ENCODE assay signal across 8 cellular contexts in the genomic region with DNA sequence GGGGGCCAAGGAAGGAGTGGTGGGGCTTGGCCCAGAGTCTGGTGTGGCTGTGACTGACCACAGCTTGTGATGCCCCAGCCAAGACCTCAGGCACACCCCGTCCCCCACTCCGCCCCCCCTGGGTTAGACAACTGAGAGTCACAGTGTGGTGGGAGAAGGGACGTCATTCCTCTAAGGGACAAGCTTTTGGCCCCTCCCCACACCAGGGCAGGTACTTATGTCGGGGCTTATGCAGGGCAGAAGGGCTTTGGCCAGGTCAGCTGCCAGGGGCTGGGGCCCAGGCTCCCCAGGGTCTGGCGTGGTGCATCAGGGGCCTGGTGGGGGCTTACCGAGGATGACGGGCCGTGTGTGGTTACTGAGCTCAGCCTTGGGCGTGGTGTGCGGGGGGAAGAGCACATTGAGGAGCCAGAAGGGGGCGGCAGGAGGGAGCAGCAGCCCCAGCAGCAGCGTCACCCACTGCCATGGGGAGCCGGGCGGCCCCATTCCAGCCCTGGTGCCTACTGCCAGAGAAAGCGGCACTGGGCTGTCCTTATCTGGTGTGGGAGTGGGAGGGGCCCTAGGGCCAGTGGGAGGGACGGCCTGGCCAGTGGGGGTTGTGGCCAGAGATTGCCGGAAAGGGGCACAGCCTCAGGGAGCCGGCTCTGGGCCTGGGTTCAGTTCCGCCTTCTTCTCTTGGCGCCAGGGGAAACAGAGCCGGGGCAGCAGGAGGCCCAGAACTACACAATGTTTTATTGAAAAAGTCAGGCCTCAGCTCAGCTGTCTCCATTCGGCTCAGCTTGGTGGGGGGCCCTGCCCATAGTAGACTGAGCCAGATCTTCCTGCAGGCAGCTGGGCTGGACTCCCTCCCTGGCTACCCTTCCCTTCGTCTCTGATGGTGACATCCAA. TPM values are rescaled to one million over a fixed set of nuclear protein-coding genes. Genes with fewer than 3 reads are reported as not detected.
DNase-seq lines count a peak whose midpoint lies in the region; ATAC-seq, FAIRE-seq and TF ChIP-seq lines count a peak whose summit lies in the region.

A gene with protein sequence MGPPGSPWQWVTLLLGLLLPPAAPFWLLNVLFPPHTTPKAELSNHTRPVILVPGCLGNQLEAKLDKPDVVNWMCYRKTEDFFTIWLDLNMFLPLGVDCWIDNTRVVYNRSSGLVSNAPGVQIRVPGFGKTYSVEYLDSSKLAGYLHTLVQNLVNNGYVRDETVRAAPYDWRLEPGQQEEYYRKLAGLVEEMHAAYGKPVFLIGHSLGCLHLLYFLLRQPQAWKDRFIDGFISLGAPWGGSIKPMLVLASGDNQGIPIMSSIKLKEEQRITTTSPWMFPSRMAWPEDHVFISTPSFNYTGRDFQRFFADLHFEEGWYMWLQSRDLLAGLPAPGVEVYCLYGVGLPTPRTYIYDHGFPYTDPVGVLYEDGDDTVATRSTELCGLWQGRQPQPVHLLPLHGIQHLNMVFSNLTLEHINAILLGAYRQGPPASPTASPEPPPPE (minus strand): TSS at position 502 of the 885 bp plus-strand sequence. CDS start 19 bp downstream, at position 483.

- H3K9me3 Mint-ChIP-seq in brain: no peaks in the 10 kb centered on the region

- H4K20me1 ChIP-seq in smooth muscle cell (ENCODE audit: low read depth): peaks cover 100% of the 10 kb centered on the region

- H3K9me3 ChIP-seq in smooth muscle cell (replicated peaks; ENCODE audit: low read depth): no peaks in the 10 kb centered on the region
- H3K9me3 ChIP-seq in small intestine (ENCODE audit: control insufficient read depth, low read depth): no peaks in the 10 kb centered on the region
- H3K9me3 ChIP-seq in effector memory CD4-positive, alpha-beta T cell (ENCODE audit: control insufficient read depth, low read length): no peaks in the 10 kb centered on the region

- H3K27me3 ChIP-seq in layer of hippocampus (ENCODE audit: control insufficient read depth, insufficient read depth, low read length) (no peaks in the 10 kb centered on the region), smooth muscle cell (ENCODE audit: low read depth) (no peaks in the 10 kb centered on the region), small intestine (ENCODE audit: control insufficient read depth in 2 of 2, insufficient read depth in 2 of 2, low read length in 2 of 2) (no peaks in the 10 kb centered on the region)
- no peaks in the 10 kb centered on the region for H3K27me3 ChIP-seq in effector memory CD4-positive, alpha-beta T cell (replicated peaks; ENCODE audit: control insufficient read depth, insufficient read depth, low read length, poor library complexity, severe bottlenecking)

- 84% methylated on average over 20 of the region's 23 CpGs for WGBS in smooth muscle cell (ENCODE audit: low lambda C conversion rate)
- WGBS in small intestine, 3 donors: 42 to 53% (median 50%) methylated on average over 23 of the region's 23 CpGs

- H3K79me2 ChIP-seq in smooth muscle cell (ENCODE audit: low read depth): no peaks in the 10 kb centered on the region

- no peak for FAIRE-seq in small intestine (lab: Jason Lieb, UNC)

- H3K27ac ChIP-seq in layer of hippocampus (ENCODE audit: low read depth, low read length) (peak within 1 kb of the TSS; percentile 96), smooth muscle cell (ENCODE audit: low read depth) (no peak within 1 kb of the TSS), small intestine (ENCODE audit: low read depth in 1 of 2, low read length in 1 of 2) (peak within 1 kb of the TSS in 1 of 2 donors; percentile 53)
- H3K27ac ChIP-seq in effector memory CD4-positive, alpha-beta T cell (ENCODE audit: insufficient read depth, low read length, poor library complexity, severe bottlenecking): no peak within 1 kb of the TSS

- DNase-seq in NOMO-1 (lab: John Stamatoyannopoulos, UW; ENCODE audit: unreplicated experiment in 2 of 2) (peak; percentile 32 to 73), smooth muscle cell (lab: John Stamatoyannopoulos, UW; ENCODE audit: unreplicated experiment) (no peak), NCI-H524 (lab: John Stamatoyannopoulos, UW) (no peak), small intestine (no peak)
- no peak for DNase-seq in effector memory CD4-positive, alpha-beta T cell

- H3K36me3 ChIP-seq in smooth muscle cell (ENCODE audit: low read depth) (no peaks in the 10 kb centered on the region), small intestine (ENCODE audit: control insufficient read depth in 2 of 2, insufficient read depth in 2 of 2, low read length in 2 of 2) (peaks cover 0 to 2% of the 10 kb centered on the region in 2 donors)
- H3K36me3 ChIP-seq in effector memory CD4-positive, alpha-beta T cell (ENCODE audit: control insufficient read depth, insufficient read depth, low read length): peaks cover 22% of the 10 kb centered on the region

- peaks cover 20% of the 10 kb centered on the region for H3F3A ChIP-seq in smooth muscle cell (ENCODE audit: low read depth)

- peaks cover 16% of the 10 kb centered on the region for H3K4me1 Mint-ChIP-seq in brain

- no peak within 1 kb of the TSS for H3K4me2 ChIP-seq in smooth muscle cell

- no peak for ATAC-seq in HG03039 (IDR thresholded peaks at IDR 0.05; ENCODE audit: unreplicated experiment)

- H3K4me3 ChIP-seq in smooth muscle cell (no peak within 1 kb of the TSS), small intestine (ENCODE audit: low read depth in 1 of 2, low read length in 2 of 2) (no peak within 1 kb of the TSS)
- H3K4me3 ChIP-seq in effector memory CD4-positive, alpha-beta T cell (ENCODE audit: insufficient read depth, low read depth, low read length, poor library complexity, severe bottlenecking): no peak within 1 kb of the TSS

- H3K9ac ChIP-seq in smooth muscle cell (ENCODE audit: low read depth): no peak within 1 kb of the TSS

- H3K4me1 ChIP-seq in smooth muscle cell (ENCODE audit: low read depth) (no peaks in the 10 kb centered on the region), small intestine (ENCODE audit: control insufficient read depth in 2 of 2, insufficient read depth in 1 of 2, low read depth in 1 of 2, low read length in 1 of 2) (no peaks in the 10 kb centered on the region)
- peaks cover 18% of the 10 kb centered on the region for H3K4me1 ChIP-seq in effector memory CD4-positive, alpha-beta T cell (ENCODE audit: control insufficient read depth, insufficient read depth, low read length, poor library complexity, severe bottlenecking)

- no peak for TF ChIP-seq CTCF in brain (conservative IDR thresholded peaks at IDR 0.05)
- no peak for TF ChIP-seq CTCF in smooth muscle cell (IDR thresholded peaks at IDR 0.05; ENCODE audit: borderline replicate concordance, insufficient read depth, poor library complexity, severe bottlenecking)

- H3K27ac Mint-ChIP-seq in brain: peak within 1 kb of the TSS; percentile 66 to 93 (median 73)

- H3K4me3 Mint-ChIP-seq in brain: peak within 1 kb of the TSS in 1 of 5 experiments; percentile 27

- H3K36me3 Mint-ChIP-seq in brain: peaks cover 12% of the 10 kb centered on the region

- H3K27me3 Mint-ChIP-seq in brain: no peaks in the 10 kb centered on the region

- no peak within 1 kb of the TSS for H2AFZ ChIP-seq in smooth muscle cell (ENCODE audit: low read depth)

RNA-seq across cellular contexts. Expression of the gene that starts here (rescaled TPM):
- polyA plus RNA-seq in brain (ENCODE audit: insufficient read depth, low read depth, low replicate concordance): 22.1 TPM
- 12.9 and 14.3 TPM in 2 replicates for total RNA-seq in smooth muscle cell
- polyA plus RNA-seq in smooth muscle cell: 34.6 and 35.5 TPM in 2 replicates
- 1 to 10 TPM in 2 of 3 donors, under 1 TPM in 1; 0.54 to 4.4 (median 1.3) TPM for polyA plus RNA-seq in small intestine

Comparison
In these comparisons a context has a peak if more than half of its experiments do, and no peak if none do; other contexts are left out.
1. DNase-seq: peak in NOMO-1 (2 of 2); none in smooth muscle cell (single experiment), NCI-H524 (0 of 2), small intestine (single experiment) and effector memory CD4-positive, alpha-beta T cell (0 of 3).